ENCODE assay signal across 8 cellular contexts in genomic region chr10:43203491-43204393, GRCh38.
DNase-seq lines count a peak whose midpoint lies in the region; ATAC-seq and TF ChIP-seq lines count a peak whose summit lies in the region.

No MANE protein-coding gene starts in this region.

- H3K36me3 Mint-ChIP-seq in activated CD8-positive, alpha-beta T cell treated with anti-CD3 and anti-CD28 coated beads for 36 hours (ENCODE audit: low read depth) = no peaks in the 10 kb centered on the region
- H3K36me3 Mint-ChIP-seq in activated CD8-positive, alpha-beta T cell treated with anti-CD3 and anti-CD28 coated beads, Interleukin-2, amount 10 ng/mL, durations not matched to agents 7 days and 5 days (ENCODE audit: low read depth) = no peaks in the 10 kb centered on the region

- CTCF ChIA-PET in activated CD8-positive, alpha-beta T cell treated with anti-CD3 and anti-CD28 coated beads for 36 hours (lab: Charles Lee) = interaction anchor here (1.0 to 4.7 kb wide), 18 partner anchors 11 to 158 kb away, joined by 4 to 42 read pairs (median 8); no protein-coding TSS in a partner anchor
- CTCF ChIA-PET in activated CD8-positive, alpha-beta T cell treated with anti-CD3 and anti-CD28 coated beads, Interleukin-2, amount 10 ng/mL, durations not matched to agents 7 days and 5 days (lab: Charles Lee) = interaction anchor here (1.0 to 5.7 kb wide), 21 partner anchors 10 to 144 kb away, joined by 3 to 45 read pairs (median 8); partner anchors contain the start of genes CSGALNACT2 and RASGEF1A

- TF ChIP-seq CTCF in activated CD8-positive, alpha-beta T cell treated with anti-CD3 and anti-CD28 coated beads for 36 hours (IDR thresholded peaks at IDR 0.05) = no peak

- peaks cover 2% of the 10 kb centered on the region for H3K4me1 Mint-ChIP-seq in activated CD8-positive, alpha-beta T cell treated with anti-CD3 and anti-CD28 coated beads for 36 hours (ENCODE audit: low read depth)
- H3K4me1 Mint-ChIP-seq in activated CD8-positive, alpha-beta T cell treated with anti-CD3 and anti-CD28 coated beads, Interleukin-2, amount 10 ng/mL, durations not matched to agents 7 days and 5 days (ENCODE audit: low read depth) = peaks cover 15% of the 10 kb centered on the region

- no peaks in the 10 kb centered on the region for H3K9me3 Mint-ChIP-seq in activated CD8-positive, alpha-beta T cell treated with anti-CD3 and anti-CD28 coated beads for 36 hours
- H3K9me3 Mint-ChIP-seq in activated CD8-positive, alpha-beta T cell treated with anti-CD3 and anti-CD28 coated beads, Interleukin-2, amount 10 ng/mL, durations not matched to agents 7 days and 5 days (ENCODE audit: insufficient read depth) = no peaks in the 10 kb centered on the region

- no peak overlapping the region for H3K4me3 Mint-ChIP-seq in activated CD8-positive, alpha-beta T cell treated with anti-CD3 and anti-CD28 coated beads for 36 hours
- H3K4me3 Mint-ChIP-seq in activated CD8-positive, alpha-beta T cell treated with anti-CD3 and anti-CD28 coated beads, Interleukin-2, amount 10 ng/mL, durations not matched to agents 7 days and 5 days = no peak overlapping the region

- no peak for DNase-seq in activated CD8-positive, alpha-beta T cell treated with anti-CD3 and anti-CD28 coated beads for 36 hours
- no peak for DNase-seq in activated CD8-positive, alpha-beta T cell treated with anti-CD3 and anti-CD28 coated beads, Interleukin-2, amount 10 ng/mL, durations not matched to agents 7 days and 5 days
- DNase-seq in OCI-M1 (lab: John Stamatoyannopoulos, UW) (peak; percentile 20), germinal center (ENCODE audit: low spot score) (peak; percentile 46), sciatic nerve (ENCODE audit: low spot score) (peak; percentile 75), medulla oblongata (ENCODE audit: extremely low spot score) (no peak)
- no peak for DNase-seq in stimulated activated CD4-positive, alpha-beta T cell treated with anti-CD3 and anti-CD28 coated beads, Interleukin-12 subunit alpha, Interleukin-12 subunit beta, amount 100 ng/mL, for 4 hours

- POLR2A ChIA-PET in activated CD8-positive, alpha-beta T cell treated with anti-CD3 and anti-CD28 coated beads for 36 hours (lab: Charles Lee) = no interaction called here
- POLR2A ChIA-PET in activated CD8-positive, alpha-beta T cell treated with anti-CD3 and anti-CD28 coated beads, Interleukin-2, amount 10 ng/mL, durations not matched to agents 7 days and 5 days (lab: Charles Lee) = no interaction called here

- ATAC-seq in activated CD8-positive, alpha-beta T cell treated with anti-CD3 and anti-CD28 coated beads for 36 hours = peak; percentile 20
- ATAC-seq in activated CD8-positive, alpha-beta T cell treated with anti-CD3 and anti-CD28 coated beads, Interleukin-2, amount 10 ng/mL, durations not matched to agents 7 days and 5 days = no peak
- ATAC-seq in sciatic nerve (peak; percentile 67), HG03521 (IDR thresholded peaks at IDR 0.05; ENCODE audit: unreplicated experiment) (no peak)

- no peak overlapping the region for H3K27ac Mint-ChIP-seq in activated CD8-positive, alpha-beta T cell treated with anti-CD3 and anti-CD28 coated beads for 36 hours
- H3K27ac Mint-ChIP-seq in activated CD8-positive, alpha-beta T cell treated with anti-CD3 and anti-CD28 coated beads, Interleukin-2, amount 10 ng/mL, durations not matched to agents 7 days and 5 days = no peak overlapping the region

- no peaks in the 10 kb centered on the region for H3K27me3 Mint-ChIP-seq in activated CD8-positive, alpha-beta T cell treated with anti-CD3 and anti-CD28 coated beads for 36 hours
- no peaks in the 10 kb centered on the region for H3K27me3 Mint-ChIP-seq in activated CD8-positive, alpha-beta T cell treated with anti-CD3 and anti-CD28 coated beads, Interleukin-2, amount 10 ng/mL, durations not matched to agents 7 days and 5 days (ENCODE audit: low read depth)

- intact Hi-C loops in activated CD8-positive, alpha-beta T cell treated with anti-CD3 and anti-CD28 coated beads for 36 hours (cut with micrococcal nuclease) = loop anchor here (5.0 to 10.0 kb wide), 2 partner anchors 61 to 261 kb away; no protein-coding TSS in a partner anchor
- intact Hi-C loops in sciatic nerve (cut with DNase I) = no loop called here

Comparison
In these comparisons a context has a peak if more than half of its experiments do, and no peak if none do; other contexts are left out.
1. ATAC-seq: peak in activated CD8-positive, alpha-beta T cell treated with anti-CD3 and anti-CD28 coated beads for 36 hours (single experiment) and sciatic nerve (single experiment); none in activated CD8-positive, alpha-beta T cell treated with anti-CD3 and anti-CD28 coated beads, Interleukin-2, amount 10 ng/mL, durations not matched to agents 7 days and 5 days (single experiment) and HG03521 (single experiment).
2. DNase-seq: peak in OCI-M1 (single experiment), germinal center (single experiment) and sciatic nerve (single experiment); none in activated CD8-positive, alpha-beta T cell treated with anti-CD3 and anti-CD28 coated beads for 36 hours (single experiment), activated CD8-positive, alpha-beta T cell treated with anti-CD3 and anti-CD28 coated beads, Interleukin-2, amount 10 ng/mL, durations not matched to agents 7 days and 5 days (single experiment), medulla oblongata (single experiment) and stimulated activated CD4-positive, alpha-beta T cell treated with anti-CD3 and anti-CD28 coated beads, Interleukin-12 subunit alpha, Interleukin-12 subunit beta, amount 100 ng/mL, for 4 hours (single experiment).